ENCODE assay signal across 26 cellular contexts in genomic region chr6:18080544-18080943, GRCh38. TPM values are rescaled to one million over a fixed set of nuclear protein-coding genes. Genes with fewer than 3 reads are reported as not detected.
DNase-seq lines count a peak whose midpoint lies in the region; ATAC-seq, FAIRE-seq and TF ChIP-seq lines count a peak whose summit lies in the region.
"Had no signal": no experiment of that assay in that cellular context is flagged by ENCODE, and none has a peak within 500 bp of the region (broad histone marks: within the 10 kb centered on the region; RNA-seq: fewer than 3 reads in every experiment).

No MANE protein-coding gene starts in this region.

- peaks cover 46% of the 10 kb centered on the region for H3K27me3 Mint-ChIP-seq in stimulated activated naive CD8-positive, alpha-beta T cell treated with anti-CD3 and anti-CD28 coated beads, Interleukin-15, amount 100 ng/mL, for 72 hours

- BruUV-seq in K562 (replicated peaks; lab: Mats Ljungman, UMichigan) (no TSS peak), mammary epithelial cell (replicated peaks; lab: Mats Ljungman, UMichigan) (no TSS peak)

- H3K36me3 ChIP-seq in K562 (ENCODE audit: control insufficient read depth, insufficient read depth, low read length) (no peaks in the 10 kb centered on the region), mammary epithelial cell (ENCODE audit: insufficient read depth, low read length) (no peaks in the 10 kb centered on the region)
- H3K36me3 ChIP-seq: BE2C, BLaER1 had no signal

- WGBS in K562 (ENCODE audit: insufficient coverage, low coverage, missing lambda C conversion rate), result 38% methylated on average over 3 of the region's 4 CpGs
- 100% methylated on average over 2 of the region's 4 CpGs for WGBS in mammary epithelial cell (ENCODE audit: low coverage, missing lambda C conversion rate)

- H4K20me1 ChIP-seq in K562 (replicated peaks; ENCODE audit: control insufficient read depth, insufficient read depth, low read length) (no peaks in the 10 kb centered on the region), mammary epithelial cell (ENCODE audit: insufficient read depth, low read length) (no peaks in the 10 kb centered on the region)
- H4K20me1 ChIP-seq: BLaER1 had no signal

- no peaks in the 10 kb centered on the region for H3K9me1 ChIP-seq in K562 (ENCODE audit: control insufficient read depth, insufficient read depth, low read length)

- H3K9me3 Mint-ChIP-seq in stimulated activated naive CD8-positive, alpha-beta T cell treated with anti-CD3 and anti-CD28 coated beads, Interleukin-15, amount 100 ng/mL, for 72 hours, result peaks cover 9 to 20% of the 10 kb centered on the region in 2 donors

- H3K9me3 ChIP-seq in K562 (replicated peaks; ENCODE audit: control insufficient read depth, insufficient read depth, low read depth, low read length) (peaks cover 4% of the 10 kb centered on the region), mammary epithelial cell (replicated peaks; ENCODE audit: insufficient read depth, low read length) (no peaks in the 10 kb centered on the region)
- H3K9me3 ChIP-seq: BE2C had no signal

- TF ChIP-seq RAD21 in K562 (CRISPR knock-in tag; conservative IDR thresholded peaks at IDR 0.05 in 1 of 2, IDR thresholded peaks at IDR 0.05 in 1 of 2), result no peak

- H3K27me3 ChIP-seq in K562 (ENCODE audit: control insufficient read depth in 2 of 2, insufficient read depth in 2 of 2, low read length in 2 of 2) (no peaks in the 10 kb centered on the region), mammary epithelial cell (ENCODE audit: insufficient read depth, low read length) (no peaks in the 10 kb centered on the region)
- H3K27me3 ChIP-seq: BE2C, BLaER1 had no signal

- TF ChIP-seq EP300 in K562 (IDR thresholded peaks at IDR 0.05; ENCODE audit: low read length), result no peak

- dilution Hi-C loops in mammary epithelial cell (cut with HindIII; ENCODE audit: low sequenced_read_pairs), result no loop called here

- POLR2A ChIA-PET in K562 (lab: Yijun Ruan, JAX), result no interaction called here

- no peak overlapping the region for H3K9ac ChIP-seq in K562 (ENCODE audit: insufficient read depth in 1 of 2, low read depth in 2 of 2, low read length in 2 of 2)
- no peak overlapping the region for H3K9ac ChIP-seq in mammary epithelial cell (ENCODE audit: insufficient read depth, low read length)
- H3K9ac ChIP-seq: BLaER1 had no signal

- H3K27ac ChIP-seq in K562 (ENCODE audit: extremely low read depth, low read depth, low read length) (no peak overlapping the region), mammary epithelial cell (ENCODE audit: insufficient read depth, low read depth, low read length) (no peak overlapping the region)
- H3K27ac ChIP-seq: 22Rv1, BLaER1 had no signal

- FAIRE-seq in K562 (lab: Jason Lieb, UNC), result no peak
- FAIRE-seq: GM12878, GM12892, GM18507 had no signal

- no peaks in the 10 kb centered on the region; a peak in 1 of 5 replicates for H3K4me1 ChIP-seq in K562 (replicated peaks in 1 of 2; ENCODE audit: control insufficient read depth in 2 of 2, insufficient read depth in 2 of 2, low read length in 2 of 2)
- no peaks in the 10 kb centered on the region for H3K4me1 ChIP-seq in mammary epithelial cell (ENCODE audit: insufficient read depth, low read length)
- H3K4me1 ChIP-seq: BE2C, BLaER1 had no signal

- CTCF ChIA-PET in K562 (lab: Yijun Ruan, JAX; ENCODE audit: low intra/inter-chr PET ratio), result interaction anchor here (0.6 kb wide), 1 partner anchor 238 kb away, joined by 4 read pairs; no protein-coding TSS in a partner anchor
- CTCF ChIA-PET in mammary epithelial cell (lab: Charles Lee; ENCODE audit: low non-redundant PET), result no interaction called here

- no peak overlapping the region for H3K4me2 ChIP-seq in K562 (ENCODE audit: insufficient read depth, low read length)
- no peak overlapping the region for H3K4me2 ChIP-seq in mammary epithelial cell (ENCODE audit: insufficient read depth, low read depth, low read length)
- H3K4me2 ChIP-seq: BLaER1 had no signal

- DNase-seq in stimulated activated naive CD8-positive, alpha-beta T cell treated with anti-CD3 and anti-CD28 coated beads, Interleukin-15, amount 100 ng/mL, for 72 hours, result no peak
- no peak for DNase-seq in stimulated activated naive CD8-positive, alpha-beta T cell treated with anti-CD3 and anti-CD28 coated beads, Interleukin-15, Interleukin-2, amounts not matched to agents 100 U/mL and 50 U/mL, for 24 hours
- DNase-seq in K562 (ENCODE audit: extremely low read depth in 1 of 4, low spot score in 3 of 4) (no peak), left lobe of liver (ENCODE audit: low spot score) (no peak), mammary epithelial cell (no peak)
- DNase-seq: ACHN; BE2C; C1 segment of cervical spinal cord; CD4-positive, alpha-beta memory T cell; CD4-positive, CD25-positive, alpha-beta regulatory T cell; CD8-positive, alpha-beta memory T cell; COR-L47; DMS 273 treated with DMSO at 0.1 percent for 48 hours; DMS153; DMS79; DND-41; EL; GDM1 had no signal

- ATAC-seq in stimulated activated naive CD8-positive, alpha-beta T cell treated with anti-CD3 and anti-CD28 coated beads, Interleukin-15, amount 100 ng/mL, for 72 hours, result no peak
- ATAC-seq in stimulated activated naive CD8-positive, alpha-beta T cell treated with anti-CD3 and anti-CD28 coated beads, Interleukin-15, Interleukin-2, amounts not matched to agents 100 U/mL and 50 U/mL, for 24 hours, result no peak
- ATAC-seq in K562 (peak; percentile 35; the same call in 2 of the 3 replicates), left lobe of liver (no peak)
- ATAC-seq: GM12878 had no signal

- in situ Hi-C loops in K562 (cut with MboI), result no loop called here
- in situ Hi-C loops in mammary epithelial cell (cut with MboI; ENCODE audit: low sequenced_read_pairs in 2 of 2), result no loop called here

- H3K27ac Mint-ChIP-seq in stimulated activated naive CD8-positive, alpha-beta T cell treated with anti-CD3 and anti-CD28 coated beads, Interleukin-15, amount 100 ng/mL, for 72 hours, result peak overlapping the region; percentile 13 to 75
- H3K27ac Mint-ChIP-seq: CD14-positive monocyte; CD4-positive, alpha-beta memory T cell; CD4-positive, CD25-positive, alpha-beta regulatory T cell; CD8-positive, alpha-beta memory T cell had no signal

- TF ChIP-seq CTCF in K562 (IDR thresholded peaks at IDR 0.05 in 2 of 3, conservative IDR thresholded peaks at IDR 0.05 in 1 of 3; ENCODE audit: insufficient read depth in 2 of 3, low read depth in 1 of 3, low read length in 3 of 3), result no peak
- TF ChIP-seq CTCF in mammary epithelial cell (conservative IDR thresholded peaks at IDR 0.05 in 1 of 2, IDR thresholded peaks at IDR 0.05 in 1 of 2; ENCODE audit: extremely low read depth in 1 of 2, insufficient read depth in 1 of 2, low read depth in 1 of 2, low read length in 2 of 2), result no peak

- no peak overlapping the region for H3K4me3 Mint-ChIP-seq in stimulated activated naive CD8-positive, alpha-beta T cell treated with anti-CD3 and anti-CD28 coated beads, Interleukin-15, amount 100 ng/mL, for 72 hours
- H3K4me3 Mint-ChIP-seq: CD14-positive monocyte; CD4-positive, alpha-beta memory T cell; CD4-positive, CD25-positive, alpha-beta regulatory T cell; CD8-positive, alpha-beta memory T cell had no signal

- intact Hi-C loops in K562 (cut with micrococcal nuclease), result no loop called here
- intact Hi-C loops in mammary epithelial cell (cut with micrococcal nuclease), result no loop called here

- H3K4me3 ChIP-seq in K562 (no peak overlapping the region), mammary epithelial cell (replicated peaks in 1 of 3; ENCODE audit: insufficient read depth in 1 of 3, low read depth in 2 of 3, low read length in 3 of 3) (no peak overlapping the region)
- H3K4me3 ChIP-seq: BLaER1, GM12878 had no signal

- no peaks in the 10 kb centered on the region for H3K4me1 Mint-ChIP-seq in stimulated activated naive CD8-positive, alpha-beta T cell treated with anti-CD3 and anti-CD28 coated beads, Interleukin-15, amount 100 ng/mL, for 72 hours
- H3K4me1 Mint-ChIP-seq: CD4-positive, alpha-beta memory T cell; CD4-positive, CD25-positive, alpha-beta regulatory T cell; CD8-positive, alpha-beta memory T cell had no signal

- no peak overlapping the region for H2AFZ ChIP-seq in K562 (ENCODE audit: low read depth, low read length)
- no peak overlapping the region for H2AFZ ChIP-seq in mammary epithelial cell (ENCODE audit: low read depth, low read length)

- H3K79me2 ChIP-seq in K562 (ENCODE audit: control insufficient read depth, insufficient read depth, low read length) (no peaks in the 10 kb centered on the region), mammary epithelial cell (ENCODE audit: insufficient read depth, low read length) (no peaks in the 10 kb centered on the region)

- no peak for TF ChIP-seq POLR2A in K562 (conservative IDR thresholded peaks at IDR 0.05)

TF ChIP-seq in K562, 482 proteins besides CTCF, POLR2A, EP300 and RAD21:
- no peak for TF ChIP-seq SLC30A9 (CRISPR knock-in tag; IDR thresholded peaks at IDR 0.05)
- TF ChIP-seq ZNF134 (CRISPR knock-in tag; conservative IDR thresholded peaks at IDR 0.05), result peak; percentile 91

RNA-seq across cellular contexts. Expression of gene NHLRC1, which starts 41.9 kb away (rescaled TPM):
- not detected in 2 replicates for total RNA-seq in K562 (2011; cell fraction: chromatin; rRNA removed; ENCODE audit: low replicate concordance)
- not detected in 2 replicates for total RNA-seq in K562 (2011; cell fraction: nucleolus; rRNA removed)
- total RNA-seq in K562 (2011; cell fraction: nucleoplasm; rRNA removed), result not detected in 2 replicates
- not detected in 2 replicates for total RNA-seq in K562 (2014; rRNA removed)
- not detected in 2 replicates for total RNA-seq in K562 (2014; rRNA removed; fragmentation: Illumina TruSeq; extraction: Trizol)
- total RNA-seq in K562 (2015; rRNA removed; fragmentation: Illumina TruSeq; extraction: Trizol), result not detected in 2 replicates
- not detected in 2 replicates for total RNA-seq in K562 (2021)
- not detected in 2 replicates for polyA plus RNA-seq in K562 (2011; rRNA removed)
- polyA plus RNA-seq in K562 (2011; cell fraction: cytosol; rRNA removed), result not detected in 2 replicates
- not detected in 2 replicates for polyA plus RNA-seq in K562 (2011; cell fraction: nucleus; rRNA removed)
- polyA plus RNA-seq in K562 (2012), result not detected in 2 replicates
- polyA plus RNA-seq in K562 (2014; fragmentation: Illumina TruSeq; extraction: Trizol), result not detected in 2 replicates
- polyA plus RNA-seq in K562 (2014; fragmentation: Nextera tagmentation; extraction: Ambion mirVana), result not detected
- polyA plus RNA-seq in K562 (2014; rRNA removed), result not detected in 2 replicates
- not detected in 2 replicates for polyA minus RNA-seq in K562 (2011; rRNA and poly(A)+ RNA removed)
- not detected in 2 replicates for polyA minus RNA-seq in K562 (2011; cell fraction: cytosol; rRNA and poly(A)+ RNA removed)
- not detected in 2 replicates for polyA minus RNA-seq in K562 (2011; cell fraction: nucleus; rRNA and poly(A)+ RNA removed)
- total RNA-seq in left lobe of liver, result 2.8 TPM
- total RNA-seq in mammary epithelial cell, result 1 to 10 TPM; 2.1 to 3.3 TPM
- polyA plus RNA-seq in mammary epithelial cell, result 1.4 TPM
- polyA minus RNA-seq in mammary epithelial cell, result 0.21 TPM
- total RNA-seq: A172, G401 had no signal
